In the genomic region with DNA sequence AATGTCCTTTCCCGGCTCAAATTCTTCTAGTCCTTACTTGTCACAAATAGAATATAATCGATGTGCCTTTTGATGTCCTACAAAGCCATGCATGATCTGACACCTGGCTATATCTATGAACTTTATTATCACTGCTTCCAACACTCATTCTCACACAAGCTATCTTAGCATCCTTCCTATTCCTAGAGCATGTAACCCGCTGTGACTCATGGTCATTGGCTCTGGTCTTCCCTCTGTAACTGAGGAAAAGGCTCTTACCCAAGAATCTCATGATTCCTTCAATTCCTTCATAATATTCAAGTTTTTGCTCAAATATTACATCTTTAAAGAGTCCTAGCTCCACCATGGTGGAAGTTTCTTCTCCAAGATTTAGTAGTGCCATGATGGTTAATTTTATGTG, we compare ENCODE assay signal across 14 cellular contexts.
A peak's percentile ranks its signal among the peaks of the same experiment; 100 is the strongest.
DNase-seq lines count a peak whose midpoint lies in the region; ATAC-seq, FAIRE-seq and TF ChIP-seq lines count a peak whose summit lies in the region.
"Had no signal": no experiment of that assay in that cellular context is flagged by ENCODE, and none has a peak within 500 bp of the region (broad histone marks: within the 10 kb centered on the region; RNA-seq: fewer than 3 reads in every experiment).

No MANE protein-coding gene starts in this region.

- H4K8ac ChIP-seq in mesenchymal stem cell (ENCODE audit: low read length) = no peak overlapping the region

- H3K4me1 ChIP-seq in A673 (ENCODE audit: insufficient read depth, low read length, poor library complexity, severe bottlenecking) (peaks cover 27% of the 10 kb centered on the region), mesenchymal stem cell (ENCODE audit: control insufficient read depth, insufficient read depth, low read depth, low read length) (peaks cover 4% of the 10 kb centered on the region)
- H3K4me1 ChIP-seq: uterus had no signal

- POLR2A ChIA-PET in A673 (lab: Charles Lee; ENCODE audit: low non-redundant PET) = no interaction called here

- peak overlapping the region; percentile 80 for H2BK5ac ChIP-seq in mesenchymal stem cell (ENCODE audit: low read depth, low read length, poor library complexity, severe bottlenecking)

- H3K27ac ChIP-seq in A673 (ENCODE audit: low read depth, low read length, poor library complexity, severe bottlenecking) (peak overlapping the region; percentile 91), mesenchymal stem cell (ENCODE audit: low read length, poor library complexity, severe bottlenecking) (peak overlapping the region; percentile 100)
- H3K27ac ChIP-seq: KMS-11 had no signal

- H3K18ac ChIP-seq in mesenchymal stem cell (ENCODE audit: low read depth in 1 of 2, low read length in 2 of 2) = peak overlapping the region; percentile 4 to 71

- H4K91ac ChIP-seq in mesenchymal stem cell (ENCODE audit: low read length) = peak overlapping the region; percentile 7

- intact Hi-C loops in A673 (cut with micrococcal nuclease; ENCODE audit: unreplicated experiment) = no loop called here

- peak overlapping the region; percentile 15 to 64 for H2BK12ac ChIP-seq in mesenchymal stem cell (ENCODE audit: low read length in 2 of 2)

- no peak overlapping the region for H2AFZ ChIP-seq in mesenchymal stem cell (ENCODE audit: low read depth, low read length)

- WGBS in mesenchymal stem cell = 60% methylated on average over 3 of the region's 3 CpGs

- H3K27me3 ChIP-seq in A673 (replicated peaks; ENCODE audit: insufficient read depth, low read depth, low read length, poor library complexity) = no peaks in the 10 kb centered on the region
- no peaks in the 10 kb centered on the region for H3K27me3 ChIP-seq in bronchial epithelial cell (ENCODE audit: control insufficient read depth, insufficient read depth, low read length)
- no peaks in the 10 kb centered on the region for H3K27me3 ChIP-seq in mesenchymal stem cell (ENCODE audit: control insufficient read depth in 1 of 2, insufficient read depth in 1 of 2, low read length in 2 of 2)
- H3K27me3 ChIP-seq: esophagus squamous epithelium, uterus had no signal

- no peak overlapping the region for H2BK120ac ChIP-seq in mesenchymal stem cell (ENCODE audit: low read depth, low read length)

- H2BK15ac ChIP-seq in mesenchymal stem cell (ENCODE audit: low read depth, poor library complexity, severe bottlenecking) = no peak overlapping the region

- CTCF ChIA-PET in A673 (lab: Charles Lee) = no interaction called here

- H3K9me3 ChIP-seq in A673 (ENCODE audit: low read depth, low read length, poor library complexity, severe bottlenecking) (peaks cover 13% of the 10 kb centered on the region), mesenchymal stem cell (ENCODE audit: control insufficient read depth, low read length) (peaks cover 7% of the 10 kb centered on the region)
- H3K9me3 ChIP-seq: esophagus squamous epithelium, uterus had no signal

- no peaks in the 10 kb centered on the region for H3K79me1 ChIP-seq in mesenchymal stem cell (replicated peaks; ENCODE audit: low read length, poor library complexity, severe bottlenecking)

- H3K9ac ChIP-seq in mesenchymal stem cell (ENCODE audit: low read length) = peak overlapping the region; percentile 90
- H3K9ac ChIP-seq: KMS-11 had no signal

- H3K4ac ChIP-seq in mesenchymal stem cell (ENCODE audit: low read depth in 1 of 2, low read length in 2 of 2) = peak overlapping the region in 1 of 2 experiments; percentile 69

- FAIRE-seq in bronchial epithelial cell (lab: Jason Lieb, UNC) = no peak
- FAIRE-seq: kidney had no signal

- H3K36me3 ChIP-seq in A673 (ENCODE audit: insufficient read depth, low read length, poor library complexity, severe bottlenecking) (no peaks in the 10 kb centered on the region), bronchial epithelial cell (ENCODE audit: control insufficient read depth, insufficient read depth, low read length) (no peaks in the 10 kb centered on the region), mesenchymal stem cell (ENCODE audit: control insufficient read depth in 1 of 2, insufficient read depth in 2 of 2, low read depth in 1 of 2, low read length in 2 of 2) (peaks cover 0 to 11% of the 10 kb centered on the region in 2 experiments)
- H3K36me3 ChIP-seq: esophagus squamous epithelium, uterus had no signal

- no TSS peak for BruUV-seq in A673 (replicated peaks; lab: Mats Ljungman, UMichigan)

- no peak overlapping the region for H3K4me2 ChIP-seq in mesenchymal stem cell (ENCODE audit: low read length, poor library complexity, severe bottlenecking)
- H3K4me2 ChIP-seq: KMS-11 had no signal

- H3K14ac ChIP-seq in mesenchymal stem cell (ENCODE audit: low read length in 2 of 2) = no peak overlapping the region

- DNase-seq in A673 (ENCODE audit: low spot score) = no peak
- DNase-seq in M059J (ENCODE audit: low read depth) = peak; percentile 85
- DNase-seq in bronchial epithelial cell (ENCODE audit: low read depth) = peak; percentile 41
- peak; percentile 79 for DNase-seq in mesenchymal stem cell
- DNase-seq in NCI-H1930 (lab: John Stamatoyannopoulos, UW) = no peak
- no peak for DNase-seq in NCI-H2029 treated with DMSO at 0.1 percent for 48 hours (lab: John Stamatoyannopoulos, UW)
- DNase-seq: activated CD4-positive, alpha-beta T cell treated with anti-CD3 and anti-CD28 coated beads for 48 hours; esophagus squamous epithelium; kidney; T-cell; uterus had no signal

- TF ChIP-seq CTCF in A673 (conservative IDR thresholded peaks at IDR 0.05; ENCODE audit: low read depth, low read length) (no peak), bronchial epithelial cell (IDR thresholded peaks at IDR 0.05; ENCODE audit: insufficient read depth, low read length, severe bottlenecking) (no peak)

- no peak overlapping the region for H2AK5ac ChIP-seq in mesenchymal stem cell (ENCODE audit: low read length, severe bottlenecking)

- H3K4me3 ChIP-seq in A673 (ENCODE audit: low read depth, low read length, poor library complexity, severe bottlenecking) (no peak overlapping the region), bronchial epithelial cell (ENCODE audit: low read depth, low read length) (no peak overlapping the region), mesenchymal stem cell (ENCODE audit: insufficient read depth in 1 of 2, low read depth in 1 of 2, low read length in 2 of 2) (no peak overlapping the region)
- H3K4me3 ChIP-seq: esophagus squamous epithelium, uterus had no signal

- no peak overlapping the region for H3K23ac ChIP-seq in mesenchymal stem cell (ENCODE audit: low read length in 2 of 2)

- ATAC-seq in HG02981 (IDR thresholded peaks at IDR 0.05; ENCODE audit: unreplicated experiment) (no peak), GM21423 (IDR thresholded peaks at IDR 0.05; ENCODE audit: unreplicated experiment) (no peak)
- ATAC-seq: T-cell had no signal

Comparison
In these comparisons a context has a peak if more than half of its experiments do, and no peak if none do; other contexts are left out.
1. DNase-seq: peak in M059J (single experiment), bronchial epithelial cell (single experiment) and mesenchymal stem cell (single experiment); none in A673 (single experiment), NCI-H1930 (0 of 2) and NCI-H2029 treated with DMSO at 0.1 percent for 48 hours (single experiment).